23 cellular contexts compared by ENCODE assay signal in genomic region chr18:46378126-46378863, GRCh38.
DNase-seq lines count a peak whose midpoint lies in the region; ATAC-seq and TF ChIP-seq lines count a peak whose summit lies in the region.
"Had no signal": no experiment of that assay in that cellular context is flagged by ENCODE, and none has a peak within 500 bp of the region (broad histone marks: within the 10 kb centered on the region; RNA-seq: fewer than 3 reads in every experiment).

No MANE protein-coding gene starts in this region.

- no peak overlapping the region for H3K9ac ChIP-seq in neuronal stem cell (ENCODE audit: low read depth, low read length, poor library complexity)
- H3K9ac ChIP-seq: BLaER1 treated with 17β-estradiol and CSF1 and Interleukin-3, amounts not matched to agents 10 nM and 100 nM had no signal

- no peak for ATAC-seq in SK-N-SH treated with all-trans-retinoic acid at 6 μM for 48 hours
- ATAC-seq: A549, GM12878, HCT116 had no signal

- H3K4me3 Mint-ChIP-seq in glutamatergic neuron (ENCODE audit: unreplicated experiment) = peak overlapping the region; percentile 65
- H3K4me3 Mint-ChIP-seq: CD4-positive, alpha-beta T cell had no signal

- no CpG with 5 or more reads among the region's 12 CpGs for WGBS in neuronal stem cell (ENCODE audit: extremely low coverage in 2 of 2, insufficient read length in 2 of 2, insufficient replicate concordance in 1 of 2), 2 donors

- no peak overlapping the region for H2BK120ac ChIP-seq in neuronal stem cell (ENCODE audit: low read depth, low read length)

- H3K4me3 ChIP-seq in neuronal stem cell (ENCODE audit: low read length in 2 of 2) = no peak overlapping the region
- H3K4me3 ChIP-seq in osteoblast (ENCODE audit: insufficient read depth, low read length) = no peak overlapping the region
- no peak overlapping the region for H3K4me3 ChIP-seq in foreskin fibroblast (ENCODE audit: low read depth in 1 of 2, low read length in 2 of 2)
- H3K4me3 ChIP-seq: A549; BLaER1 treated with 17β-estradiol and CSF1 and Interleukin-3, amounts not matched to agents 10 nM and 100 nM; GM12878 had no signal

- H3K36me3 Mint-ChIP-seq in glutamatergic neuron (ENCODE audit: unreplicated experiment) = no peaks in the 10 kb centered on the region

- H3K27ac ChIP-seq in neuronal stem cell (replicated peaks; ENCODE audit: low read length) (no peak overlapping the region), osteoblast (ENCODE audit: low read depth, low read length) (no peak overlapping the region)
- H3K27ac ChIP-seq: A549; BLaER1 treated with 17β-estradiol and CSF1 and Interleukin-3, amounts not matched to agents 10 nM and 100 nM had no signal

- no peak overlapping the region for H2AK5ac ChIP-seq in neuronal stem cell (ENCODE audit: low read depth, low read length)

- H2BK5ac ChIP-seq in neuronal stem cell (ENCODE audit: low read length) = no peak overlapping the region

- TF ChIP-seq CTCF in glutamatergic neuron (IDR thresholded peaks at IDR 0.05; ENCODE audit: partially characterized antibody, unreplicated experiment) (no peak), osteoblast (IDR thresholded peaks at IDR 0.05; ENCODE audit: extremely low read depth, low read depth, low read length) (no peak), foreskin fibroblast (IDR thresholded peaks at IDR 0.05; ENCODE audit: low read depth, low read length) (no peak)

- no peaks in the 10 kb centered on the region for H4K20me1 ChIP-seq in osteoblast (ENCODE audit: insufficient read depth, low read length)

- H3K27ac Mint-ChIP-seq in glutamatergic neuron (ENCODE audit: unreplicated experiment) = peak overlapping the region; percentile 20
- H3K27ac Mint-ChIP-seq: CD4-positive, alpha-beta T cell had no signal

- H3K4me2 ChIP-seq in neuronal stem cell (ENCODE audit: insufficient read depth, low read length, poor library complexity, severe bottlenecking) = no peak overlapping the region
- no peak overlapping the region for H3K4me2 ChIP-seq in osteoblast (ENCODE audit: insufficient read depth, low read length)
- H3K4me2 ChIP-seq: A549; BLaER1 treated with 17β-estradiol and CSF1 and Interleukin-3, amounts not matched to agents 10 nM and 100 nM had no signal

- DNase-seq in NCI-H69 (lab: John Stamatoyannopoulos, UW) (peak; percentile 23), glutamatergic neuron (no peak), neuronal stem cell (ENCODE audit: low spot score) (no peak), osteoblast (ENCODE audit: insufficient read length, low spot score, missing footprints) (no peak), foreskin fibroblast (no peak)
- no peak for DNase-seq in activated effector memory CD4-positive, alpha-beta T cell treated with anti-CD3 and anti-CD28 coated beads, Interleukin-2, amount 50 U/mL, for 16 hours
- DNase-seq: AML-193; CD4-positive, alpha-beta T cell; DMS79; EL; GDM1; GOT3; Kasumi-1; NCI-H1092 treated with DMSO at 0.1 percent for 48 hours; NCI-H1436; NCI-H1930; NCI-H2107; NCI-H774 had no signal

- no peaks in the 10 kb centered on the region for H3K79me2 ChIP-seq in osteoblast (ENCODE audit: insufficient read depth, low read length)

- H3K18ac ChIP-seq in neuronal stem cell (ENCODE audit: low read length) = peak overlapping the region; percentile 27

- H3K36me3 ChIP-seq in neuronal stem cell (replicated peaks in 1 of 2; ENCODE audit: control insufficient read depth in 2 of 2, insufficient read depth in 2 of 2, low read length in 2 of 2) (peaks cover 5 to 19% of the 10 kb centered on the region in 2 donors), osteoblast (ENCODE audit: insufficient read depth, low read length) (no peaks in the 10 kb centered on the region)

- H3K4me1 Mint-ChIP-seq in glutamatergic neuron (ENCODE audit: low read depth, unreplicated experiment) = peaks cover 30% of the 10 kb centered on the region

- H3K4me1 ChIP-seq in neuronal stem cell (ENCODE audit: control insufficient read depth in 2 of 2, insufficient read depth in 1 of 2, low read depth in 1 of 2, low read length in 2 of 2) (peaks cover 11 to 13% of the 10 kb centered on the region in 2 donors), osteoblast (ENCODE audit: insufficient read depth, low read length) (no peaks in the 10 kb centered on the region)
- H3K4me1 ChIP-seq: A549 had no signal

- H3K79me1 ChIP-seq in neuronal stem cell (ENCODE audit: low read depth, low read length) = peaks cover 8% of the 10 kb centered on the region

- H3K23ac ChIP-seq in neuronal stem cell (ENCODE audit: low read depth, low read length, poor library complexity) = peak overlapping the region; percentile 69

- no peak overlapping the region for H3K4ac ChIP-seq in neuronal stem cell (ENCODE audit: low read length)

- no peak overlapping the region for H2AFZ ChIP-seq in neuronal stem cell (ENCODE audit: low read length)
- H2AFZ ChIP-seq in osteoblast (ENCODE audit: low read length) = no peak overlapping the region

- peaks cover 9% of the 10 kb centered on the region for H3K9me3 Mint-ChIP-seq in glutamatergic neuron (ENCODE audit: unreplicated experiment)
- H3K9me3 Mint-ChIP-seq: CD4-positive, alpha-beta T cell had no signal

- peaks cover 16% of the 10 kb centered on the region for H3K27me3 Mint-ChIP-seq in glutamatergic neuron (ENCODE audit: unreplicated experiment)
- H3K27me3 Mint-ChIP-seq: CD4-positive, alpha-beta T cell had no signal

- H3K9me3 ChIP-seq in neuronal stem cell (replicated peaks in 1 of 2; ENCODE audit: control insufficient read depth in 2 of 2, insufficient read depth in 1 of 2, low read depth in 1 of 2, low read length in 2 of 2) = peaks cover 0 to 2% of the 10 kb centered on the region in 2 donors
- H3K9me3 ChIP-seq in osteoblast (ENCODE audit: low read depth, low read length) = no peaks in the 10 kb centered on the region
- H3K9me3 ChIP-seq: A549; BLaER1 treated with 17β-estradiol and CSF1 and Interleukin-3, amounts not matched to agents 10 nM and 100 nM had no signal

- H4K91ac ChIP-seq in neuronal stem cell (ENCODE audit: low read depth, low read length, poor library complexity) = no peak overlapping the region

- H2BK12ac ChIP-seq in neuronal stem cell (ENCODE audit: low read length) = no peak overlapping the region

- H2BK15ac ChIP-seq in neuronal stem cell (ENCODE audit: low read length) = no peak overlapping the region

- H3K27me3 ChIP-seq in neuronal stem cell (ENCODE audit: control insufficient read depth in 3 of 3, insufficient read depth in 3 of 3, low read depth in 1 of 3, low read length in 3 of 3) (no peaks in the 10 kb centered on the region), osteoblast (ENCODE audit: insufficient read depth, low read length) (no peaks in the 10 kb centered on the region)
- H3K27me3 ChIP-seq: BLaER1 treated with 17β-estradiol and CSF1 and Interleukin-3, amounts not matched to agents 10 nM and 100 nM had no signal

- H3K14ac ChIP-seq in neuronal stem cell (ENCODE audit: low read length) = no peak overlapping the region

- H4K8ac ChIP-seq in neuronal stem cell (ENCODE audit: low read depth, low read length) = no peak overlapping the region

TF ChIP-seq in SK-N-SH treated with all-trans-retinoic acid at 6 μM for 48 hours, 23 proteins besides CTCF, POLR2A, EP300 and RAD21:
- TF ChIP-seq ZFP3 (CRISPR knock-in tag; IDR thresholded peaks at IDR 0.05) = 0 out of 2 replicates have a peak, but pooled peaks have one; percentile 31
- TF ChIP-seq PATZ1 (CRISPR knock-in tag; IDR thresholded peaks at IDR 0.05; ENCODE audit: borderline replicate concordance) = no peak
- TF ChIP-seq POU6F1 (CRISPR knock-in tag; IDR thresholded peaks at IDR 0.05; ENCODE audit: borderline replicate concordance, low read depth) = no peak
- no peak for TF ChIP-seq GLIS3 (CRISPR knock-in tag; IDR thresholded peaks at IDR 0.05)
- TF ChIP-seq RARB (CRISPR knock-in tag; IDR thresholded peaks at IDR 0.05) = no peak
- no peak for TF ChIP-seq TOX (CRISPR knock-in tag; IDR thresholded peaks at IDR 0.05; ENCODE audit: borderline replicate concordance)
- TF ChIP-seq CSDC2 (CRISPR knock-in tag; IDR thresholded peaks at IDR 0.05) = no peak
